Comparison of ENCODE assay signal across 27 cellular contexts in the genomic region with DNA sequence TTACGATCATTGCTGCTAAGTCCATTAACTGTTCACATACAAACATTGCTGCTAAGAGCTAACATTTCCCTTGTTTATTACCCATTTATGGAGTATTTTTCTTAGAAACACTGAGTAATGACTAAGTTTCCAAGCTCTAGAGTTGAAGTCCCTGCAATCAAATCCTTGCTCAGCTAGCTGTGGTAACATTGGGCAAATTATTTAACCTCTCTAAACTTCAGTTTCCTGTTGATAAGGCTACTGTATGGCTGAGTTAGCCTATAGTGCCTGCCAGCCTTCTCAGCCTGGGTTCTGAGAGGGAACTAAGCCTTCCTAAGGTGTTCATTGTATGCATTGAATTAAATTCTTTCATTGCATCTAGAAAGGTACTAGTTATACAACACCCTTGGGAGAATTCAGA.
"Had no signal": no experiment of that assay in that cellular context is flagged by ENCODE, and none has a peak within 500 bp of the region (broad histone marks: within the 10 kb centered on the region; RNA-seq: fewer than 3 reads in every experiment).

No MANE protein-coding gene starts in this region.

- ATAC-seq: activated CD8-positive, alpha-beta memory T cell treated with anti-CD3 and anti-CD28 coated beads, Interleukin-2, amount 10 ng/mL, durations not matched to agents 7 days and 5 days; activated T-cell treated with anti-CD3 and anti-CD28 coated beads, Interleukin-2, amount 50 U/mL, for 4 hours; PC-3; SK-N-SH treated with all-trans-retinoic acid at 6 μM for 48 hours; WTC11 had no signal

- H3K27me3 Mint-ChIP-seq: activated naive CD8-positive, alpha-beta T cell had no signal

- H3K9me3 Mint-ChIP-seq: activated CD4-positive, alpha-beta T cell treated with anti-CD3 and anti-CD28 coated beads, Interleukin-2, amount 10 ng/mL, durations not matched to agents 24 days and 14 days; activated T-cell treated with anti-CD3 and anti-CD28 coated beads, Interleukin-2, amount 50 U/mL, for 4 hours; brain; central memory CD8-positive, alpha-beta T cell; T-helper 1 cell treated with Interleukin-12 subunit alpha and Interleukin-12 subunit beta and Interleukin-4 antibody, amounts not matched to agents 30 μg/mL and 1 μg/mL, for 36 hours; WTC11 had no signal

- H3K36me3 ChIP-seq: SJSA1 had no signal

- H3K27ac Mint-ChIP-seq: activated CD4-positive, alpha-beta T cell treated with anti-CD3 and anti-CD28 coated beads, Interleukin-2, amount 10 ng/mL, durations not matched to agents 24 days and 14 days; activated CD8-positive, alpha-beta memory T cell treated with anti-CD3 and anti-CD28 coated beads, Interleukin-2, amount 10 ng/mL, durations not matched to agents 7 days and 5 days; activated naive CD8-positive, alpha-beta T cell; brain; T-helper 1 cell treated with Interleukin-12 subunit alpha and Interleukin-12 subunit beta and Interleukin-4 antibody, amounts not matched to agents 30 μg/mL and 1 μg/mL, for 36 hours; WTC11 had no signal

- H3K4me3 ChIP-seq: SJSA1 had no signal

- H3K4me1 Mint-ChIP-seq: WTC11 had no signal

- H3K9me3 ChIP-seq: SJSA1 had no signal

- H3K27ac ChIP-seq: SJSA1 had no signal

- H3K4me3 Mint-ChIP-seq: activated CD4-positive, alpha-beta T cell treated with anti-CD3 and anti-CD28 coated beads, Interleukin-2, amount 10 ng/mL, durations not matched to agents 24 days and 14 days; activated CD8-positive, alpha-beta memory T cell treated with anti-CD3 and anti-CD28 coated beads, Interleukin-2, amount 10 ng/mL, durations not matched to agents 7 days and 5 days; activated naive CD8-positive, alpha-beta T cell; activated T-cell treated with anti-CD3 and anti-CD28 coated beads, Interleukin-2, amount 50 U/mL, for 4 hours; central memory CD8-positive, alpha-beta T cell; T-helper 1 cell treated with Interleukin-12 subunit alpha and Interleukin-12 subunit beta and Interleukin-4 antibody, amounts not matched to agents 30 μg/mL and 1 μg/mL, for 36 hours; WTC11 had no signal

- DNase-seq: activated CD4-positive, alpha-beta T cell treated with anti-CD3 and anti-CD28 coated beads, Interleukin-2, amount 10 ng/mL, durations not matched to agents 24 days and 14 days; activated CD4-positive, alpha-beta T cell treated with anti-CD3 and anti-CD28 coated beads, Interleukin-2, amount 50 U/mL, for 48 hours; activated CD4-positive, CD25-positive, alpha-beta regulatory T cell treated with anti-CD3 and anti-CD28 coated beads, Interleukin-2, amount 50 U/mL, for 72 hours; activated CD8-positive, alpha-beta memory T cell treated with anti-CD3 and anti-CD28 coated beads, Interleukin-2, amount 10 ng/mL, durations not matched to agents 7 days and 5 days; activated effector memory CD4-positive, alpha-beta T cell treated with anti-CD3 and anti-CD28 coated beads, Interleukin-2, amount 50 U/mL, for 16 hours; activated naive CD4-positive, alpha-beta T cell treated with Interleukin-2 at 50 U/mL for 16 hours; activated T-cell treated with anti-CD3 and anti-CD28 coated beads, Interleukin-2, amount 50 U/mL, for 4 hours; amygdala; KG1; NCI-H1092; NCI-H1417; NCI-H1930; NCI-H2171 treated with DMSO at 0.1 percent for 48 hours; NCI-H510A treated with DMSO at 0.1 percent for 48 hours; PC-3; SHP77; T-helper 9 cell had no signal

- H3K4me1 ChIP-seq: SJSA1 had no signal

- FAIRE-seq: astrocyte, RCC 7860, TTC549 had no signal

- H3K36me3 Mint-ChIP-seq: activated CD8-positive, alpha-beta memory T cell treated with anti-CD3 and anti-CD28 coated beads, Interleukin-2, amount 10 ng/mL, durations not matched to agents 7 days and 5 days; activated naive CD8-positive, alpha-beta T cell; brain; WTC11 had no signal
